Comparison of ENCODE assay signal across 1 cellular context in the genomic region with DNA sequence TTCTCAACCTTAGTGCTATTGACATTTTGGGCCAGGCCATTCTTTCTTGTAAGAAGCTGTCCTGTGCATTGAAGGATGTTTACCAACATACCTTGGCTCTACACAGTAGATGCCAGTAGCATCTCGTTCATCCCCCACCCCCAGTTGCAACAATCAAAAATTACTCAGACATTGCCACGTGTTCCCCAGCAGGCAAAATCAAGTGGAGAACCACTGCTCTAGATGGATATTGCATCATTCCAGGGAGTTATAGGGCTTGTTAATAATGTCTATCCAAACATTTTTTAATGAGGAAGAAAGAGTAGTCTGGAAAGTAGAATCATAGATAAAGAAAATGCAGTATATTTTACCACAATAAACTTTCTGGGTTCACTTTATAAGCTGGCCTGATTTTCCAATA.
TF ChIP-seq lines count a peak whose summit lies in the region.

No MANE protein-coding gene starts in this region.

TF ChIP-seq in WTC11, 78 proteins besides CTCF, POLR2A, EP300 and RAD21 (continued from another document):
- no peak for TF ChIP-seq FOXP1 (CRISPR knock-in tag; IDR thresholded peaks at IDR 0.05; ENCODE audit: borderline replicate concordance)
- TF ChIP-seq, protein P1, sequence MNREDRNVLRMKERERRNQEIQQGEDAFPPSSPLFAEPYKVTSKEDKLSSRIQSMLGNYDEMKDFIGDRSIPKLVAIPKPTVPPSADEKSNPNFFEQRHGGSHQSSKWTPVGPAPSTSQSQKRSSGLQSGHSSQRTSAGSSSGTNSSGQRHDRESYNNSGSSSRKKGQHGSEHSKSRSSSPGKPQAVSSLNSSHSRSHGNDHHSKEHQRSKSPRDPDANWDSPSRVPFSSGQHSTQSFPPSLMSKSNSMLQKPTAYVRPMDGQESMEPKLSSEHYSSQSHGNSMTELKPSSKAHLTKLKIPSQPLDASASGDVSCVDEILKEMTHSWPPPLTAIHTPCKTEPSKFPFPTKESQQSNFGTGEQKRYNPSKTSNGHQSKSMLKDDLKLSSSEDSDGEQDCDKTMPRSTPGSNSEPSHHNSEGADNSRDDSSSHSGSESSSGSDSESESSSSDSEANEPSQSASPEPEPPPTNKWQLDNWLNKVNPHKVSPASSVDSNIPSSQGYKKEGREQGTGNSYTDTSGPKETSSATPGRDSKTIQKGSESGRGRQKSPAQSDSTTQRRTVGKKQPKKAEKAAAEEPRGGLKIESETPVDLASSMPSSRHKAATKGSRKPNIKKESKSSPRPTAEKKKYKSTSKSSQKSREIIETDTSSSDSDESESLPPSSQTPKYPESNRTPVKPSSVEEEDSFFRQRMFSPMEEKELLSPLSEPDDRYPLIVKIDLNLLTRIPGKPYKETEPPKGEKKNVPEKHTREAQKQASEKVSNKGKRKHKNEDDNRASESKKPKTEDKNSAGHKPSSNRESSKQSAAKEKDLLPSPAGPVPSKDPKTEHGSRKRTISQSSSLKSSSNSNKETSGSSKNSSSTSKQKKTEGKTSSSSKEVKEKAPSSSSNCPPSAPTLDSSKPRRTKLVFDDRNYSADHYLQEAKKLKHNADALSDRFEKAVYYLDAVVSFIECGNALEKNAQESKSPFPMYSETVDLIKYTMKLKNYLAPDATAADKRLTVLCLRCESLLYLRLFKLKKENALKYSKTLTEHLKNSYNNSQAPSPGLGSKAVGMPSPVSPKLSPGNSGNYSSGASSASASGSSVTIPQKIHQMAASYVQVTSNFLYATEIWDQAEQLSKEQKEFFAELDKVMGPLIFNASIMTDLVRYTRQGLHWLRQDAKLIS (CRISPR knock-in tag; IDR thresholded peaks at IDR 0.05; ENCODE audit: borderline replicate concordance): no peak
- TF ChIP-seq ZNF396 (CRISPR knock-in tag; IDR thresholded peaks at IDR 0.05; ENCODE audit: borderline replicate concordance): no peak
- TF ChIP-seq, protein P2, sequence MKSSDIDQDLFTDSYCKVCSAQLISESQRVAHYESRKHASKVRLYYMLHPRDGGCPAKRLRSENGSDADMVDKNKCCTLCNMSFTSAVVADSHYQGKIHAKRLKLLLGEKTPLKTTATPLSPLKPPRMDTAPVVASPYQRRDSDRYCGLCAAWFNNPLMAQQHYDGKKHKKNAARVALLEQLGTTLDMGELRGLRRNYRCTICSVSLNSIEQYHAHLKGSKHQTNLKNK (CRISPR knock-in tag; IDR thresholded peaks at IDR 0.05): no peak
- TF ChIP-seq ZNF232 (CRISPR knock-in tag; IDR thresholded peaks at IDR 0.05): no peak
- TF ChIP-seq, protein P3, sequence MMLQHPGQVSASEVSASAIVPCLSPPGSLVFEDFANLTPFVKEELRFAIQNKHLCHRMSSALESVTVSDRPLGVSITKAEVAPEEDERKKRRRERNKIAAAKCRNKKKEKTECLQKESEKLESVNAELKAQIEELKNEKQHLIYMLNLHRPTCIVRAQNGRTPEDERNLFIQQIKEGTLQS (CRISPR knock-in tag; conservative IDR thresholded peaks at IDR 0.05): no peak
- no peak for TF ChIP-seq GABPB1 (CRISPR knock-in tag; IDR thresholded peaks at IDR 0.05)
